ENCODE assay signal across 1 cellular context in genomic region chr16:21158208-21159110, GRCh38.
A peak's percentile ranks its signal among the peaks of the same experiment; 100 is the strongest.
TF ChIP-seq lines count a peak whose summit lies in the region.

LDAF1 (plus strand) TSS chr16:21158674; CDS start chr16:21161183, 2,509 bp downstream.

TF ChIP-seq in K562, 482 proteins besides CTCF, POLR2A, EP300 and RAD21 (continued from another document and continues in another):
- TF ChIP-seq, protein P1, sequence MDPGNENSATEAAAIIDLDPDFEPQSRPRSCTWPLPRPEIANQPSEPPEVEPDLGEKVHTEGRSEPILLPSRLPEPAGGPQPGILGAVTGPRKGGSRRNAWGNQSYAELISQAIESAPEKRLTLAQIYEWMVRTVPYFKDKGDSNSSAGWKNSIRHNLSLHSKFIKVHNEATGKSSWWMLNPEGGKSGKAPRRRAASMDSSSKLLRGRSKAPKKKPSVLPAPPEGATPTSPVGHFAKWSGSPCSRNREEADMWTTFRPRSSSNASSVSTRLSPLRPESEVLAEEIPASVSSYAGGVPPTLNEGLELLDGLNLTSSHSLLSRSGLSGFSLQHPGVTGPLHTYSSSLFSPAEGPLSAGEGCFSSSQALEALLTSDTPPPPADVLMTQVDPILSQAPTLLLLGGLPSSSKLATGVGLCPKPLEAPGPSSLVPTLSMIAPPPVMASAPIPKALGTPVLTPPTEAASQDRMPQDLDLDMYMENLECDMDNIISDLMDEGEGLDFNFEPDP (CRISPR knock-in tag; IDR thresholded peaks at IDR 0.05) = no peak
- TF ChIP-seq ZNF436 (CRISPR knock-in tag; IDR thresholded peaks at IDR 0.05) = no peak
- TF ChIP-seq MTA3 (IDR thresholded peaks at IDR 0.05; ENCODE audit: borderline replicate concordance) = peak; percentile 35; the same call in 1 of the 2 replicates
- TF ChIP-seq JUND (IDR thresholded peaks at IDR 0.05; ENCODE audit: borderline replicate concordance, low read depth, low read length) = 0 out of 2 replicates have a peak, but pooled peaks have one; percentile 24
- TF ChIP-seq JUND (tag; IDR thresholded peaks at IDR 0.05; ENCODE audit: borderline replicate concordance, low read depth, low read length) = no peak
- TF ChIP-seq RHOXF2B (CRISPR knock-in tag; conservative IDR thresholded peaks at IDR 0.05) = no peak
- peak; percentile 25 for TF ChIP-seq POLR2B (IDR thresholded peaks at IDR 0.05; ENCODE audit: low read depth, partially characterized antibody)
- TF ChIP-seq KLF13 (tag; IDR thresholded peaks at IDR 0.05; ENCODE audit: borderline replicate concordance, low read depth) = peak; percentile 69; the same call in 1 of the 2 replicates
- TF ChIP-seq, protein P2, sequence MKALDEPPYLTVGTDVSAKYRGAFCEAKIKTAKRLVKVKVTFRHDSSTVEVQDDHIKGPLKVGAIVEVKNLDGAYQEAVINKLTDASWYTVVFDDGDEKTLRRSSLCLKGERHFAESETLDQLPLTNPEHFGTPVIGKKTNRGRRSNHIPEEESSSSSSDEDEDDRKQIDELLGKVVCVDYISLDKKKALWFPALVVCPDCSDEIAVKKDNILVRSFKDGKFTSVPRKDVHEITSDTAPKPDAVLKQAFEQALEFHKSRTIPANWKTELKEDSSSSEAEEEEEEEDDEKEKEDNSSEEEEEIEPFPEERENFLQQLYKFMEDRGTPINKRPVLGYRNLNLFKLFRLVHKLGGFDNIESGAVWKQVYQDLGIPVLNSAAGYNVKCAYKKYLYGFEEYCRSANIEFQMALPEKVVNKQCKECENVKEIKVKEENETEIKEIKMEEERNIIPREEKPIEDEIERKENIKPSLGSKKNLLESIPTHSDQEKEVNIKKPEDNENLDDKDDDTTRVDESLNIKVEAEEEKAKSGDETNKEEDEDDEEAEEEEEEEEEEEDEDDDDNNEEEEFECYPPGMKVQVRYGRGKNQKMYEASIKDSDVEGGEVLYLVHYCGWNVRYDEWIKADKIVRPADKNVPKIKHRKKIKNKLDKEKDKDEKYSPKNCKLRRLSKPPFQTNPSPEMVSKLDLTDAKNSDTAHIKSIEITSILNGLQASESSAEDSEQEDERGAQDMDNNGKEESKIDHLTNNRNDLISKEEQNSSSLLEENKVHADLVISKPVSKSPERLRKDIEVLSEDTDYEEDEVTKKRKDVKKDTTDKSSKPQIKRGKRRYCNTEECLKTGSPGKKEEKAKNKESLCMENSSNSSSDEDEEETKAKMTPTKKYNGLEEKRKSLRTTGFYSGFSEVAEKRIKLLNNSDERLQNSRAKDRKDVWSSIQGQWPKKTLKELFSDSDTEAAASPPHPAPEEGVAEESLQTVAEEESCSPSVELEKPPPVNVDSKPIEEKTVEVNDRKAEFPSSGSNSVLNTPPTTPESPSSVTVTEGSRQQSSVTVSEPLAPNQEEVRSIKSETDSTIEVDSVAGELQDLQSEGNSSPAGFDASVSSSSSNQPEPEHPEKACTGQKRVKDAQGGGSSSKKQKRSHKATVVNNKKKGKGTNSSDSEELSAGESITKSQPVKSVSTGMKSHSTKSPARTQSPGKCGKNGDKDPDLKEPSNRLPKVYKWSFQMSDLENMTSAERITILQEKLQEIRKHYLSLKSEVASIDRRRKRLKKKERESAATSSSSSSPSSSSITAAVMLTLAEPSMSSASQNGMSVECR (CRISPR knock-in tag; IDR thresholded peaks at IDR 0.05) = no peak; the same call in 1 of the 2 replicates
- TF ChIP-seq PHB (CRISPR knock-in tag; IDR thresholded peaks at IDR 0.05) = no peak
- TF ChIP-seq, protein P3, sequence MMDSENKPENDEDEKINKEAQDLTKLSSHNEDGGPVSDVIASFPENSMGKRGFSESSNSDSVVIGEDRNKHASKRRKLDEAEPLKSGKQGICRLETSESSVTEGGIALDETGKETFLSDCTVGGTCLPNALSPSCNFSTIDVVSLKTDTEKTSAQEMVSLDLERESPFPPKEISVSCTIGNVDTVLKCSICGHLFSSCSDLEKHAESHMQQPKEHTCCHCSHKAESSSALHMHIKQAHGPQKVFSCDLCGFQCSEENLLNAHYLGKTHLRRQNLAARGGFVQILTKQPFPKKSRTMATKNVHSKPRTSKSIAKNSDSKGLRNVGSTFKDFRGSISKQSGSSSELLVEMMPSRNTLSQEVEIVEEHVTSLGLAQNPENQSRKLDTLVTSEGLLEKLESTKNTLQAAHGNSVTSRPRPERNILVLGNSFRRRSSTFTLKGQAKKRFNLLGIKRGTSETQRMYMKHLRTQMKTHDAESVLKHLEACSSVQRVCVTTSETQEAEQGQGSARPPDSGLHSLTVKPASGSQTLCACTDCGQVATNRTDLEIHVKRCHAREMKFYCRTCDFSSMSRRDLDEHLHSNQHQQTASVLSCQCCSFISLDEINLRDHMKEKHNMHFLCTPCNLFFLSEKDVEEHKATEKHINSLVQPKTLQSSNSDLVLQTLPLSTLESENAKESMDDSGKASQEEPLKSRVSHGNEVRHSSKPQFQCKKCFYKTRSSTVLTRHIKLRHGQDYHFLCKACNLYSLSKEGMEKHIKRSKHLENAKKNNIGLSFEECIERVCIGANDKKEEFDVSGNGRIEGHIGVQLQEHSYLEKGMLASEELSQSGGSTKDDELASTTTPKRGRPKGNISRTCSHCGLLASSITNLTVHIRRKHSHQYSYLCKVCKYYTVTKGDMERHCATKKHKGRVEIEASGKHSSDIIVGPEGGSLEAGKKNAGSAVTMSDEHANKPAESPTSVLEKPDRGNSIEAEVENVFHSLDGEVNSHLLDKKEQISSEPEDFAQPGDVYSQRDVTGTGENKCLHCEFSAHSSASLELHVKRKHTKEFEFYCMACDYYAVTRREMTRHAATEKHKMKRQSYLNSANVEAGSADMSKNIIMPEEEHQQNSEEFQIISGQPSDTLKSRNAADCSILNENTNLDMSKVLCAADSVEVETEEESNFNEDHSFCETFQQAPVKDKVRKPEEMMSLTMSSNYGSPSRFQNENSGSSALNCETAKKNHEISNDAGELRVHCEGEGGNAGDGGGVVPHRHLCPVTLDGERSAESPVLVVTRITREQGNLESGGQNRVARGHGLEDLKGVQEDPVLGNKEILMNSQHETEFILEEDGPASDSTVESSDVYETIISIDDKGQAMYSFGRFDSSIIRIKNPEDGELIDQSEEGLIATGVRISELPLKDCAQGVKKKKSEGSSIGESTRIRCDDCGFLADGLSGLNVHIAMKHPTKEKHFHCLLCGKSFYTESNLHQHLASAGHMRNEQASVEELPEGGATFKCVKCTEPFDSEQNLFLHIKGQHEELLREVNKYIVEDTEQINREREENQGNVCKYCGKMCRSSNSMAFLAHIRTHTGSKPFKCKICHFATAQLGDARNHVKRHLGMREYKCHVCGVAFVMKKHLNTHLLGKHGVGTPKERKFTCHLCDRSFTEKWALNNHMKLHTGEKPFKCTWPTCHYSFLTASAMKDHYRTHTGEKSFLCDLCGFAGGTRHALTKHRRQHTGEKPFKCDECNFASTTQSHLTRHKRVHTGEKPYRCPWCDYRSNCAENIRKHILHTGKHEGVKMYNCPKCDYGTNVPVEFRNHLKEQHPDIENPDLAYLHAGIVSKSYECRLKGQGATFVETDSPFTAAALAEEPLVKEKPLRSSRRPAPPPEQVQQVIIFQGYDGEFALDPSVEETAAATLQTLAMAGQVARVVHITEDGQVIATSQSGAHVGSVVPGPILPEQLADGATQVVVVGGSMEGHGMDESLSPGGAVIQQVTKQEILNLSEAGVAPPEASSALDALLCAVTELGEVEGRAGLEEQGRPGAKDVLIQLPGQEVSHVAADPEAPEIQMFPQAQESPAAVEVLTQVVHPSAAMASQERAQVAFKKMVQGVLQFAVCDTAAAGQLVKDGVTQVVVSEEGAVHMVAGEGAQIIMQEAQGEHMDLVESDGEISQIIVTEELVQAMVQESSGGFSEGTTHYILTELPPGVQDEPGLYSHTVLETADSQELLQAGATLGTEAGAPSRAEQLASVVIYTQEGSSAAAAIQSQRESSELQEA (IDR thresholded peaks at IDR 0.05; ENCODE audit: low read depth) = no peak
- no peak for TF ChIP-seq NFE2L1 (tag; IDR thresholded peaks at IDR 0.05; ENCODE audit: borderline replicate concordance, low read depth)
- TF ChIP-seq MTA1 (IDR thresholded peaks at IDR 0.05; ENCODE audit: borderline replicate concordance) = no peak
- no peak for TF ChIP-seq SMARCE1 (IDR thresholded peaks at IDR 0.05)
- TF ChIP-seq MGA (IDR thresholded peaks at IDR 0.05) = peak; percentile 43; the same call in 1 of the 2 replicates
- peak; percentile 84; the same call in 1 of the 2 replicates for TF ChIP-seq RB1 (IDR thresholded peaks at IDR 0.05; ENCODE audit: low read depth)
- TF ChIP-seq EGR1 (conservative IDR thresholded peaks at IDR 0.05) = peak; percentile 75
- TF ChIP-seq ARNT (IDR thresholded peaks at IDR 0.05) = no peak; a peak in 1 of 4 replicates
- TF ChIP-seq CREBBP (IDR thresholded peaks at IDR 0.05; ENCODE audit: low read depth, low read length) = no peak
- no peak for TF ChIP-seq ZNF140 (CRISPR knock-in tag; IDR thresholded peaks at IDR 0.05)
- no peak for TF ChIP-seq XRCC4 (IDR thresholded peaks at IDR 0.05; ENCODE audit: extremely low read depth, insufficient read depth, insufficient read length)
- 0 out of 2 replicates have a peak, but pooled peaks have one; percentile 50 for TF ChIP-seq SMAD4 (CRISPR knock-in tag; conservative IDR thresholded peaks at IDR 0.05)
- TF ChIP-seq ZFP36 (IDR thresholded peaks at IDR 0.05; ENCODE audit: low read depth, low read length, partially characterized antibody) = no peak
- no peak for TF ChIP-seq SMC3 (conservative IDR thresholded peaks at IDR 0.05; ENCODE audit: insufficient read depth, low read depth, low read length)
- TF ChIP-seq PHF20 (IDR thresholded peaks at IDR 0.05; ENCODE audit: partially characterized antibody) = peak; percentile 52
- TF ChIP-seq PURB (CRISPR knock-in tag; IDR thresholded peaks at IDR 0.05; ENCODE audit: low read depth) = no peak
- TF ChIP-seq MYC (IDR thresholded peaks at IDR 0.05; ENCODE audit: low read depth, low read length) = 0 out of 2 replicates have a peak, but pooled peaks have one; percentile 19
- TF ChIP-seq MYC (CRISPR knock-in tag; IDR thresholded peaks at IDR 0.05; ENCODE audit: borderline replicate concordance, low read depth) = no peak
- TF ChIP-seq SIN3A (IDR thresholded peaks at IDR 0.05; ENCODE audit: borderline replicate concordance in 2 of 2, control insufficient read depth in 1 of 2, low read depth in 2 of 2, low read length in 2 of 2) = peak in 1 of 2 experiments; percentile 69; a peak in 1 of 4 replicates
